ENCODE assay signal across 23 cellular contexts in genomic region chr14:71702799-71703198, GRCh38.
DNase-seq lines count a peak whose midpoint lies in the region; ATAC-seq and TF ChIP-seq lines count a peak whose summit lies in the region.
"Had no signal": no experiment of that assay in that cellular context is flagged by ENCODE, and none has a peak within 500 bp of the region (broad histone marks: within the 10 kb centered on the region; RNA-seq: fewer than 3 reads in every experiment).

No MANE protein-coding gene starts in this region.

- CTCF ChIA-PET in A673 (lab: Charles Lee): interaction anchor here (0.5 kb wide), 1 partner anchor 18 kb away, joined by 3 read pairs; no protein-coding TSS in a partner anchor

- no peak for ATAC-seq in GM18858 (IDR thresholded peaks at IDR 0.05; ENCODE audit: unreplicated experiment)
- ATAC-seq: activated CD8-positive, alpha-beta T cell treated with anti-CD3 and anti-CD28 coated beads, Interleukin-2, amount 10 ng/mL, durations not matched to agents 7 days and 5 days; HepG2; natural killer cell; pancreas had no signal

- peak overlapping the region; percentile 29 for H3K4me2 ChIP-seq in GM23248 (ENCODE audit: unreplicated experiment)

- H3K27me3 ChIP-seq in A673 (replicated peaks; ENCODE audit: insufficient read depth, low read depth, low read length, poor library complexity) (no peaks in the 10 kb centered on the region), GM23248 (replicated peaks; ENCODE audit: insufficient read depth) (no peaks in the 10 kb centered on the region), H7 (ENCODE audit: control insufficient read depth, insufficient read depth, low read length) (no peaks in the 10 kb centered on the region)
- H3K27me3 ChIP-seq: pancreas, Peyer's patch had no signal

- no peak overlapping the region for H3K4me3 ChIP-seq in A673 (ENCODE audit: low read depth, low read length, poor library complexity, severe bottlenecking)
- no peak overlapping the region for H3K4me3 ChIP-seq in GM23248
- H3K4me3 ChIP-seq in SK-N-MC: no peak overlapping the region
- no peak overlapping the region for H3K4me3 ChIP-seq in coronary artery
- no peak overlapping the region for H3K4me3 ChIP-seq in H7 (ENCODE audit: insufficient read depth, low read depth, low read length)
- H3K4me3 ChIP-seq: pancreas, Peyer's patch had no signal

- 76 to 85% methylated on average over 2 of the region's 2 CpGs for WGBS in GM23248 (ENCODE audit: low coverage in 1 of 2, low lambda C conversion rate in 2 of 2, missing lambda C conversion rate in 2 of 2), 2 experiments

- H2AFZ ChIP-seq in GM23248: no peak overlapping the region

- peaks cover 44% of the 10 kb centered on the region for H3K4me1 ChIP-seq in A673 (ENCODE audit: insufficient read depth, low read length, poor library complexity, severe bottlenecking)
- peaks cover 46% of the 10 kb centered on the region for H3K4me1 ChIP-seq in GM23248 (ENCODE audit: insufficient read depth)
- H3K4me1 ChIP-seq: Caco-2, pancreas, Peyer's patch had no signal

- peaks cover 33% of the 10 kb centered on the region for H3F3A ChIP-seq in GM23248 (ENCODE audit: insufficient read depth)

- TF ChIP-seq CTCF in A673 (conservative IDR thresholded peaks at IDR 0.05; ENCODE audit: low read depth, low read length): no peak
- TF ChIP-seq CTCF in coronary artery (IDR thresholded peaks at IDR 0.05): no peak

- H3K27ac ChIP-seq in A673 (ENCODE audit: low read depth, low read length, poor library complexity, severe bottlenecking) (peak overlapping the region; percentile 55), GM23248 (peak overlapping the region; percentile 90), SK-N-MC (peak overlapping the region; percentile 26; the same call in 1 of the 2 replicates), coronary artery (no peak overlapping the region)
- H3K27ac ChIP-seq: pancreas, Peyer's patch had no signal

- intact Hi-C loops in A673 (cut with micrococcal nuclease; ENCODE audit: unreplicated experiment): no loop called here

- peak; percentile 49 for DNase-seq in A673 (ENCODE audit: low spot score)
- DNase-seq in GM23248: no peak
- DNase-seq in SK-N-MC (ENCODE audit: low read depth, low spot score): no peak
- DNase-seq in left kidney (ENCODE audit: low read depth, low spot score): peak; percentile 67
- DNase-seq in coronary artery (ENCODE audit: low spot score): no peak
- DNase-seq in H7: no peak
- DNase-seq: activated CD4-positive, CD25-positive, alpha-beta regulatory T cell treated with anti-CD3 and anti-CD28 coated beads, Interleukin-2, amount 50 U/mL, for 72 hours; activated CD8-positive, alpha-beta T cell treated with anti-CD3 and anti-CD28 coated beads, Interleukin-2, amount 10 ng/mL, durations not matched to agents 7 days and 5 days; activated naive CD8-positive, alpha-beta T cell treated with anti-CD3 and anti-CD28 coated beads for 36 hours; Caco-2; effector memory CD4-positive, alpha-beta T cell; erythroblast; natural killer cell; NCI-H146; pancreas; Peyer's patch; retina; SIG-M5; small intestine; stimulated activated CD4-positive, alpha-beta T cell treated with anti-CD3 and anti-CD28 coated beads, Interleukin-2, amount 100 ng/mL, for 24 hours; trophoblast cell had no signal

- H3K9me3 ChIP-seq in A673 (ENCODE audit: low read depth, low read length, poor library complexity, severe bottlenecking) (no peaks in the 10 kb centered on the region), GM23248 (ENCODE audit: low read depth) (no peaks in the 10 kb centered on the region), SK-N-MC (ENCODE audit: low read depth, low read length) (no peaks in the 10 kb centered on the region)
- H3K9me3 ChIP-seq: Caco-2, pancreas, Peyer's patch had no signal

- peaks cover 3% of the 10 kb centered on the region for H3K79me2 ChIP-seq in GM23248 (ENCODE audit: insufficient read depth)

- no peaks in the 10 kb centered on the region for H4K20me1 ChIP-seq in GM23248 (ENCODE audit: insufficient read depth)

- H3K9ac ChIP-seq in GM23248 (peak overlapping the region; percentile 72), SK-N-MC (ENCODE audit: insufficient read length) (no peak overlapping the region)

- POLR2A ChIA-PET in A673 (lab: Charles Lee; ENCODE audit: low non-redundant PET): no interaction called here

- H3K9me2 ChIP-seq in GM23248 (ENCODE audit: insufficient read depth): no peaks in the 10 kb centered on the region

- no TSS peak for BruUV-seq in A673 (replicated peaks; lab: Mats Ljungman, UMichigan)

- in situ Hi-C loops in GM23248 (cut with MboI): no loop called here

- H3K36me3 ChIP-seq in A673 (ENCODE audit: insufficient read depth, low read length, poor library complexity, severe bottlenecking) (no peaks in the 10 kb centered on the region), GM23248 (ENCODE audit: low read depth) (peaks cover 31% of the 10 kb centered on the region), SK-N-MC (ENCODE audit: insufficient read depth, low read length) (peaks cover 72% of the 10 kb centered on the region), H7 (replicated peaks; ENCODE audit: control insufficient read depth, insufficient read depth, low read length) (0 out of 2 replicates have a peak, but pooled peaks cover 2% of the 10 kb centered on the region)

Comparison
In these comparisons a context has a peak if more than half of its experiments do, and no peak if none do; other contexts are left out.
1. DNase-seq: peak in A673 (single experiment) and left kidney (single experiment); none in GM23248 (single experiment), SK-N-MC (single experiment), coronary artery (single experiment) and H7 (single experiment).
2. H3K27ac ChIP-seq: peak in A673 (single experiment), GM23248 (single experiment) and SK-N-MC (single experiment); none in coronary artery (0 of 2).